1 cellular context compared by ENCODE assay signal in genomic region chrX:134734343-134735001, GRCh38.
TF ChIP-seq lines count a peak whose summit lies in the region.

No MANE protein-coding gene starts in this region.

TF ChIP-seq in GM12878, 131 proteins besides CTCF, POLR2A, EP300 and RAD21 (continued from another document):
- no peak for TF ChIP-seq E2F8 (IDR thresholded peaks at IDR 0.05; ENCODE audit: low read depth, partially characterized antibody)
- TF ChIP-seq ZNF217 (IDR thresholded peaks at IDR 0.05): no peak
- TF ChIP-seq REST (IDR thresholded peaks at IDR 0.05; ENCODE audit: low read depth, low read length): no peak
- TF ChIP-seq TCF7 (IDR thresholded peaks at IDR 0.05; ENCODE audit: borderline replicate concordance): no peak
- no peak for TF ChIP-seq EED (IDR thresholded peaks at IDR 0.05; ENCODE audit: low read depth)
- no peak for TF ChIP-seq CHD2 (IDR thresholded peaks at IDR 0.05; ENCODE audit: borderline replicate concordance, low read depth, low read length)
- TF ChIP-seq ESRRA (IDR thresholded peaks at IDR 0.05; ENCODE audit: low read length): no peak
- no peak for TF ChIP-seq SRF (IDR thresholded peaks at IDR 0.05; ENCODE audit: low read depth in 2 of 2, low read length in 2 of 2)
